ENCODE assay signal across 32 cellular contexts in genomic region chr3:79874646-79875045, GRCh38.
"Had no signal": no experiment of that assay in that cellular context is flagged by ENCODE, and none has a peak within 500 bp of the region (broad histone marks: within the 10 kb centered on the region; RNA-seq: fewer than 3 reads in every experiment).

No MANE protein-coding gene starts in this region.

- H3K36me3 ChIP-seq: adrenal gland, cardiac muscle cell had no signal

- DNase-seq: activated B cell treated with CpG ODN at 0.5 μM for 24 hours; activated CD4-positive, alpha-beta memory T cell treated with anti-CD3 and anti-CD28 coated beads for 36 hours; activated CD4-positive, alpha-beta T cell treated with anti-CD3 and anti-CD28 coated beads for 4 hours; activated CD4-positive, alpha-beta T cell treated with anti-CD3 and anti-CD28 coated beads, Interleukin-2, amount 10 ng/mL, durations not matched to agents 24 days and 14 days; activated CD4-positive, alpha-beta T cell treated with anti-CD3 and anti-CD28 coated beads, Interleukin-2, amount 50 U/mL, for 1 hour; activated CD4-positive, alpha-beta T cell treated with anti-CD3 and anti-CD28 coated beads, Interleukin-2, amount 50 U/mL, for 4 hours; activated CD4-positive, CD25-positive, alpha-beta regulatory T cell treated with anti-CD3 and anti-CD28 coated beads, Interleukin-2, amount 50 U/mL, for 72 hours; activated CD8-positive, alpha-beta memory T cell treated with anti-CD3 and anti-CD28 coated beads, Interleukin-2, amount 50 U/mL, for 4 hours; activated CD8-positive, alpha-beta T cell treated with anti-CD3 and anti-CD28 coated beads for 36 hours; activated effector memory CD4-positive, alpha-beta T cell treated with anti-CD3 and anti-CD28 coated beads, Interleukin-2, amount 50 U/mL, for 16 hours; activated gamma-delta T cell treated with Interleukin-2 at 50 U/mL for 16 hours; activated naive CD4-positive, alpha-beta T cell; activated naive CD4-positive, alpha-beta T cell treated with anti-CD3 and anti-CD28 coated beads for 36 hours; activated naive CD4-positive, alpha-beta T cell treated with anti-CD3 and anti-CD28 coated beads, Interleukin-2, amount 50 U/mL, for 16 hours; activated naive CD8-positive, alpha-beta T cell treated with anti-CD3 and anti-CD28 coated beads for 36 hours; activated T-cell treated with anti-CD3 and anti-CD28 coated beads for 4 hours; activated T-cell treated with anti-CD3 and anti-CD28 coated beads, Interleukin-2, amount 50 U/mL, for 1 hour; activated T-cell treated with anti-CD3 and anti-CD28 coated beads, Interleukin-2, amount 50 U/mL, for 4 hours; activated T-cell treated with anti-CD3 and anti-CD28 coated beads, Interleukin-2, amount 50 U/mL, for 72 hours; adrenal gland; amniotic stem cell; aorta; body of pancreas; caudate nucleus; cerebellar nuclear complex; T-helper 1 cell; T-helper 2 cell; T-helper 9 cell had no signal

- H3K4me3 ChIP-seq: adrenal gland, body of pancreas, cardiac muscle cell had no signal

- H3K27ac ChIP-seq: adrenal gland, body of pancreas, cardiac muscle cell, VCaP had no signal

- ATAC-seq: activated CD8-positive, alpha-beta T cell treated with anti-CD3 and anti-CD28 coated beads for 36 hours; activated naive CD4-positive, alpha-beta T cell treated with anti-CD3 and anti-CD28 coated beads, Interleukin-2, amount 50 U/mL, for 72 hours; activated T-cell treated with anti-CD3 and anti-CD28 coated beads, Interleukin-2, amount 50 U/mL, for 4 hours; activated T-cell treated with anti-CD3 and anti-CD28 coated beads, Interleukin-2, amount 50 U/mL, for 72 hours; activated T-helper 17 cell treated with anti-CD3 and anti-CD28 coated beads, Interleukin-2, amount 50 U/mL, for 72 hours; body of pancreas had no signal

- H3K27me3 ChIP-seq: adrenal gland, body of pancreas, cardiac muscle cell had no signal
